20 cellular contexts compared by ENCODE assay signal in the genomic region with DNA sequence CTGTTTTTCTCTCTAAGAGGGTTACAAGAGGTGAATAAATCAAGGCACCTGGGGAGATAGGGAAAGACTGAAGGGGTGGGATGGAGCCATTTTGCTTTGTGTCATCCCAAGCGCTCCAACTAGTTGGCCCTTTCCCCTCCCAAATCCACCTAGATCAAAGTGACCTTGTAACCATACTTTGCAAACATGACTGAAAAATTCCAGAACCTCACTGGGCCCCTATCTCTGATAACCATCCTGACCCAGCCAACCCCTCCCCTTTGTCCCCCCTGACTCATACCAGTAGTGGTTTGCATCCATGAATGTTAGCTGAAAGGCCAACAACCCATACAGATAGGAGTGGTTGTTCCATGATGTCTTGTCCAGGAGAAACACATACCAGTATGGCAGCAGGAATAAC. TPM values are rescaled to one million over a fixed set of nuclear protein-coding genes. Genes with fewer than 3 reads are reported as not detected.
DNase-seq lines count a peak whose midpoint lies in the region; ATAC-seq and TF ChIP-seq lines count a peak whose summit lies in the region.
"Had no signal": no experiment of that assay in that cellular context is flagged by ENCODE, and none has a peak within 500 bp of the region (broad histone marks: within the 10 kb centered on the region; RNA-seq: fewer than 3 reads in every experiment).

No MANE protein-coding gene starts in this region.

- intact Hi-C loops in CD4-positive, alpha-beta T cell (cut with DNase I, micrococcal nuclease): no loop called here

- peak overlapping the region; percentile 37 for H3K4me3 Mint-ChIP-seq in activated T-cell treated with anti-CD3 and anti-CD28 coated beads, Interleukin-2, amount 50 U/mL, for 4 hours
- H3K4me3 Mint-ChIP-seq in CD4-positive, alpha-beta T cell: peak overlapping the region; percentile 7
- peak overlapping the region in 4 of 5 experiments; percentile 26 to 77 (median 62) for H3K4me3 Mint-ChIP-seq in brain

- no peaks in the 10 kb centered on the region for H3K27me3 ChIP-seq in CD4-positive, alpha-beta T cell (ENCODE audit: control insufficient read depth, insufficient read depth, low read length)
- H3K27me3 ChIP-seq in BE2C: no peaks in the 10 kb centered on the region
- H3K27me3 ChIP-seq: BLaER1 had no signal

- no peak overlapping the region for H3K4me3 ChIP-seq in BE2C (ENCODE audit: low read depth, low read length)
- H3K4me3 ChIP-seq: BLaER1 had no signal

- H3K27me3 Mint-ChIP-seq in activated T-cell treated with anti-CD3 and anti-CD28 coated beads, Interleukin-2, amount 50 U/mL, for 4 hours (ENCODE audit: low read depth): no peaks in the 10 kb centered on the region
- H3K27me3 Mint-ChIP-seq in CD4-positive, alpha-beta T cell: no peaks in the 10 kb centered on the region
- H3K27me3 Mint-ChIP-seq in brain: peaks cover 4% of the 10 kb centered on the region
- H3K27me3 Mint-ChIP-seq: CD8-positive, alpha-beta memory T cell had no signal

- H3K27ac ChIP-seq in CD4-positive, alpha-beta T cell (ENCODE audit: low read depth, low read length): no peak overlapping the region
- H3K27ac ChIP-seq: BLaER1 had no signal

- no peak for TF ChIP-seq CTCF in CD4-positive, alpha-beta T cell (IDR thresholded peaks at IDR 0.05)
- TF ChIP-seq CTCF in brain (conservative IDR thresholded peaks at IDR 0.05) (no peak), BE2C (IDR thresholded peaks at IDR 0.05; ENCODE audit: low read depth, low read length) (no peak)

- H3K9me3 Mint-ChIP-seq in activated T-cell treated with anti-CD3 and anti-CD28 coated beads, Interleukin-2, amount 50 U/mL, for 4 hours: no peaks in the 10 kb centered on the region
- no peaks in the 10 kb centered on the region for H3K9me3 Mint-ChIP-seq in CD4-positive, alpha-beta T cell
- H3K9me3 Mint-ChIP-seq in brain: peaks cover 0 to 2% (median 0%) of the 10 kb centered on the region in 5 experiments
- H3K9me3 Mint-ChIP-seq: CD8-positive, alpha-beta memory T cell had no signal

- no peak for DNase-seq in activated T-cell treated with anti-CD3 and anti-CD28 coated beads, Interleukin-2, amount 50 U/mL, for 4 hours
- no peak for DNase-seq in activated T-cell treated with anti-CD3 and anti-CD28 coated beads, Interleukin-2, amount 50 U/mL, for 1 hour
- no peak for DNase-seq in CD4-positive, alpha-beta T cell
- DNase-seq in kidney tubule cell (ENCODE audit: low spot score) (no peak), BE2C (no peak)
- DNase-seq: CD8-positive, alpha-beta memory T cell; DMS79 treated with DMSO at 0.1 percent for 48 hours; GOT3; KG1; MV-4-11; NCI-H1694 treated with DMSO at 0.1 percent for 48 hours; NCI-H2107; NCI-H2227 treated with DMSO at 0.1 percent for 48 hours; NCI-H510A treated with DMSO at 0.1 percent for 48 hours; NCI-H774 had no signal

- peaks cover 20% of the 10 kb centered on the region for H3K36me3 Mint-ChIP-seq in activated T-cell treated with anti-CD3 and anti-CD28 coated beads, Interleukin-2, amount 50 U/mL, for 4 hours (ENCODE audit: insufficient read depth)
- H3K36me3 Mint-ChIP-seq in CD4-positive, alpha-beta T cell (ENCODE audit: low read depth): peaks cover 67% of the 10 kb centered on the region
- H3K36me3 Mint-ChIP-seq in brain: peaks cover 30% of the 10 kb centered on the region

- POLR2A ChIA-PET in CD4-positive, alpha-beta T cell (lab: Charles Lee): interaction anchor here (1.6 kb wide), 1 partner anchor 20 kb away, joined by 10 read pairs; the partner anchor contains the start of gene MAT2A

- H3K4me1 ChIP-seq in BE2C: no peaks in the 10 kb centered on the region

- no peak for ATAC-seq in activated T-cell treated with anti-CD3 and anti-CD28 coated beads, Interleukin-2, amount 50 U/mL, for 4 hours
- ATAC-seq in CD4-positive, alpha-beta T cell (ENCODE audit: poor library complexity): no peak
- ATAC-seq: HCT116, Right ventricle myocardium inferior had no signal

- H3K36me3 ChIP-seq in BE2C: no peaks in the 10 kb centered on the region; the same call in 1 of the 2 replicates

- CTCF ChIA-PET in CD4-positive, alpha-beta T cell (lab: Charles Lee): no interaction called here

- peaks cover 23% of the 10 kb centered on the region for H3K4me1 Mint-ChIP-seq in activated T-cell treated with anti-CD3 and anti-CD28 coated beads, Interleukin-2, amount 50 U/mL, for 4 hours (ENCODE audit: low read depth)
- H3K4me1 Mint-ChIP-seq in CD4-positive, alpha-beta T cell (ENCODE audit: low read depth): peaks cover 30% of the 10 kb centered on the region
- peaks cover 39% of the 10 kb centered on the region for H3K4me1 Mint-ChIP-seq in brain

- H3K27ac Mint-ChIP-seq in CD4-positive, alpha-beta T cell: no peak overlapping the region
- peak overlapping the region in 1 of 5 experiments; percentile 20 for H3K27ac Mint-ChIP-seq in brain

- no peaks in the 10 kb centered on the region for H3K9me3 ChIP-seq in CD4-positive, alpha-beta T cell (ENCODE audit: control insufficient read depth, low read length)
- no peaks in the 10 kb centered on the region for H3K9me3 ChIP-seq in BE2C
- H3K9me3 ChIP-seq: BLaER1 had no signal

RNA-seq across cellular contexts. Expression of gene GGCX, which starts 3.1 kb away (rescaled TPM):
- total RNA-seq in activated T-cell treated with anti-CD3 and anti-CD28 coated beads, Interleukin-2, amount 50 U/mL, for 4 hours: 10 to 100 TPM; 20.8 to 24.0 (median 22.1) TPM
- total RNA-seq in CD4-positive, alpha-beta T cell: 10 to 100 TPM; 22.9 to 27.6 TPM
- polyA plus RNA-seq in brain (ENCODE audit: insufficient read depth, low read depth, low replicate concordance): 33.4 TPM
- polyA plus RNA-seq in BE2C (2012; ENCODE audit: insufficient read depth, insufficient read length, low read depth): 49.8 TPM

RNA-seq across cellular contexts. Expression of gene MAT2A, which starts 19.2 kb away (rescaled TPM):
- 100 to 1,000 TPM; 399 to 423 (median 404) TPM for total RNA-seq in activated T-cell treated with anti-CD3 and anti-CD28 coated beads, Interleukin-2, amount 50 U/mL, for 4 hours
- total RNA-seq in CD4-positive, alpha-beta T cell: 100 to 1,000 TPM; 121 to 122 TPM
- polyA plus RNA-seq in brain (ENCODE audit: insufficient read depth, low read depth, low replicate concordance): 51.8 TPM
- 983 TPM for polyA plus RNA-seq in BE2C (2012; ENCODE audit: insufficient read depth, insufficient read length, low read depth)

RNA-seq across cellular contexts. Expression of gene VAMP8, which starts 19.2 kb away (rescaled TPM):
- total RNA-seq in activated T-cell treated with anti-CD3 and anti-CD28 coated beads, Interleukin-2, amount 50 U/mL, for 4 hours: 10 to 100 TPM; 64.6 to 75.9 (median 71.2) TPM
- total RNA-seq in CD4-positive, alpha-beta T cell: 10 to 100 TPM; 32.3 to 37.3 TPM
- polyA plus RNA-seq in brain (ENCODE audit: insufficient read depth, low read depth, low replicate concordance): 14.1 TPM
- 1.4 TPM for polyA plus RNA-seq in BE2C (2012; ENCODE audit: insufficient read depth, insufficient read length, low read depth)

RNA-seq across cellular contexts. Expression of gene VAMP5, which starts 26.1 kb away (rescaled TPM):
- 10 to 100 TPM in 1 of 3 donors, 1 to 10 TPM in 2; 7.3 to 12.1 (median 9.3) TPM for total RNA-seq in activated T-cell treated with anti-CD3 and anti-CD28 coated beads, Interleukin-2, amount 50 U/mL, for 4 hours
- 10 to 100 TPM; 17.0 to 17.2 TPM for total RNA-seq in CD4-positive, alpha-beta T cell
- 37.0 TPM for polyA plus RNA-seq in brain (ENCODE audit: insufficient read depth, low read depth, low replicate concordance)
- polyA plus RNA-seq in BE2C (2012; ENCODE audit: insufficient read depth, insufficient read length, low read depth): 9.8 TPM
- total RNA-seq: SK-MEL-5 had no signal

RNA-seq across cellular contexts. Expression of gene RNF181, which starts 37.4 kb away (rescaled TPM):
- total RNA-seq in activated T-cell treated with anti-CD3 and anti-CD28 coated beads, Interleukin-2, amount 50 U/mL, for 4 hours: 100 to 1,000 TPM in 1 of 3 donors, 10 to 100 TPM in 2; 87.8 to 108 (median 94.0) TPM
- 10 to 100 TPM; 41.5 to 43.8 TPM for total RNA-seq in CD4-positive, alpha-beta T cell
- polyA plus RNA-seq in brain (ENCODE audit: insufficient read depth, low read depth, low replicate concordance): 145 TPM
- 233 TPM for polyA plus RNA-seq in BE2C (2012; ENCODE audit: insufficient read depth, insufficient read length, low read depth)

Comparison
In these comparisons a context has a peak if more than half of its experiments do, and no peak if none do; other contexts are left out.
1. H3K4me3 Mint-ChIP-seq: peak in every context shown above with its lines; median percentile 62 in brain; 37 in activated T-cell treated with anti-CD3 and anti-CD28 coated beads, Interleukin-2, amount 50 U/mL, for 4 hours; 7 in CD4-positive, alpha-beta T cell.